Comparison of ENCODE assay signal across 1 cellular context in genomic region chr5:157269763-157270272, GRCh38.
A peak's percentile ranks its signal among the peaks of the same experiment; 100 is the strongest.
TF ChIP-seq lines count a peak whose summit lies in the region.

No MANE protein-coding gene starts in this region.

TF ChIP-seq in K562, 482 proteins besides CTCF, POLR2A, EP300 and RAD21 (continued from another document):
- no peak for TF ChIP-seq ZNF695 (CRISPR knock-in tag; IDR thresholded peaks at IDR 0.05)
- TF ChIP-seq ZNF511 (CRISPR knock-in tag; IDR thresholded peaks at IDR 0.05): no peak
- TF ChIP-seq ATF3 (IDR thresholded peaks at IDR 0.05): peak; percentile 62; the same call in 1 of the 2 replicates
- TF ChIP-seq ATF3 (CRISPR knock-in tag; conservative IDR thresholded peaks at IDR 0.05): no peak
- TF ChIP-seq ZNF398 (CRISPR knock-in tag; IDR thresholded peaks at IDR 0.05): no peak
